ENCODE assay signal across 10 cellular contexts in genomic region chr3:72591522-72592421, GRCh38.
DNase-seq lines count a peak whose midpoint lies in the region; ATAC-seq, FAIRE-seq and TF ChIP-seq lines count a peak whose summit lies in the region.
"Had no signal": no experiment of that assay in that cellular context is flagged by ENCODE, and none has a peak within 500 bp of the region (broad histone marks: within the 10 kb centered on the region; RNA-seq: fewer than 3 reads in every experiment).

No MANE protein-coding gene starts in this region.

- H3K27ac ChIP-seq in muscle layer of colon (ENCODE audit: low read depth, low read length): peak overlapping the region; percentile 48

- H3K4me3 ChIP-seq in AG10803 (ENCODE audit: low read length) (no peak overlapping the region), muscle layer of colon (ENCODE audit: low read depth in 1 of 2, low read length in 2 of 2) (no peak overlapping the region)

- no peak for ATAC-seq in GM18502 (IDR thresholded peaks at IDR 0.05; ENCODE audit: poor library complexity, unreplicated experiment)
- ATAC-seq: activated naive CD8-positive, alpha-beta T cell treated with anti-CD3 and anti-CD28 coated beads, Interleukin-2, amount 50 U/mL, for 24 hours; naive thymus-derived CD8-positive, alpha-beta T cell had no signal

- no peak overlapping the region for H3K9ac ChIP-seq in muscle layer of colon (ENCODE audit: low read length)

- peak; percentile 45 for FAIRE-seq in endometrium (lab: Jason Lieb, UNC)

- no peaks in the 10 kb centered on the region for H3K9me3 ChIP-seq in muscle layer of colon (ENCODE audit: low read length)

- H3K4me1 ChIP-seq in muscle layer of colon (ENCODE audit: insufficient read depth, low read length): peaks cover 20% of the 10 kb centered on the region

- TF ChIP-seq CTCF in AG10803 (conservative IDR thresholded peaks at IDR 0.05; ENCODE audit: low read length): no peak

- no peaks in the 10 kb centered on the region for H3K36me3 ChIP-seq in muscle layer of colon (ENCODE audit: insufficient read depth, low read length)

- no peaks in the 10 kb centered on the region for H3K27me3 ChIP-seq in muscle layer of colon (ENCODE audit: control insufficient read depth in 1 of 2, insufficient read depth in 2 of 2, low read length in 2 of 2)

- DNase-seq in AG10803 (ENCODE audit: low read depth): peak; percentile 95
- peak; percentile 93 for DNase-seq in M059J (ENCODE audit: low read depth)
- no peak for DNase-seq in SIG-M5 (lab: John Stamatoyannopoulos, UW)
- no peak for DNase-seq in KG1 (lab: John Stamatoyannopoulos, UW)
- DNase-seq in NCI-H774 (lab: John Stamatoyannopoulos, UW): no peak
- DNase-seq: activated naive CD8-positive, alpha-beta T cell treated with anti-CD3 and anti-CD28 coated beads, Interleukin-2, amount 50 U/mL, for 24 hours; naive thymus-derived CD8-positive, alpha-beta T cell had no signal

Comparison
In these comparisons a context has a peak if more than half of its experiments do, and no peak if none do; other contexts are left out.
1. DNase-seq: peak in AG10803 (single experiment) and M059J (single experiment); none in SIG-M5 (single experiment), KG1 (single experiment) and NCI-H774 (single experiment).